In genomic region chr10:6667679-6668270, GRCh38 we compare ENCODE assay signal across 8 cellular contexts.
DNase-seq lines count a peak whose midpoint lies in the region; ATAC-seq, FAIRE-seq and TF ChIP-seq lines count a peak whose summit lies in the region.

No MANE protein-coding gene starts in this region.

- H4K20me1 ChIP-seq in Karpas-422 (ENCODE audit: insufficient read depth, low read depth, low read length): no peaks in the 10 kb centered on the region

- TF ChIP-seq CTCF in WTC11 (IDR thresholded peaks at IDR 0.05): 0 out of 2 replicates have a peak, but pooled peaks have one; percentile 23

- H3K4me3 ChIP-seq in Karpas-422 (ENCODE audit: low read length): no peak overlapping the region
- H3K4me3 ChIP-seq in small intestine (ENCODE audit: low read depth in 1 of 2, low read length in 2 of 2): no peak overlapping the region

- POLR2A ChIA-PET in WTC11 (lab: Charles Lee): no interaction called here

- CTCF ChIA-PET in WTC11 (lab: Charles Lee): interaction anchor here (0.6 to 2.6 kb wide), 26 partner anchors 8 to 450 kb away, joined by 3 to 17 read pairs (median 4); partner anchors contain the start of gene PRKCQ

- peak; percentile 81 for FAIRE-seq in frontal cortex (lab: Jason Lieb, UNC)
- FAIRE-seq in small intestine (lab: Jason Lieb, UNC): no peak

- H3K27ac Mint-ChIP-seq in WTC11: no peak overlapping the region

- peak; percentile 34 for DNase-seq in DMS 273 (lab: John Stamatoyannopoulos, UW; ENCODE audit: unreplicated experiment)
- DNase-seq in DMS 273 treated with DMSO at 0.1 percent for 48 hours (lab: John Stamatoyannopoulos, UW): no peak
- peak; percentile 62 for DNase-seq in Karpas-422
- peak; percentile 41 for DNase-seq in WTC11 (ENCODE audit: low spot score)
- peak in 1 of 2 donors; percentile 16 for DNase-seq in frontal cortex (ENCODE audit: low spot score in 2 of 2)
- DNase-seq in small intestine: peak; percentile 23
- no peak for DNase-seq in foreskin melanocyte
- DNase-seq in GM19238 (ENCODE audit: insufficient read length, low spot score): no peak

- no peaks in the 10 kb centered on the region for H3K27me3 Mint-ChIP-seq in WTC11 (ENCODE audit: low read depth)

- no peaks in the 10 kb centered on the region for H3K36me3 Mint-ChIP-seq in WTC11

- no peaks in the 10 kb centered on the region for H3K79me2 ChIP-seq in Karpas-422 (ENCODE audit: low read length)

- no peaks in the 10 kb centered on the region for H3K4me1 ChIP-seq in Karpas-422 (ENCODE audit: low read length)
- no peaks in the 10 kb centered on the region for H3K4me1 ChIP-seq in small intestine (ENCODE audit: control insufficient read depth in 2 of 2, insufficient read depth in 1 of 2, low read depth in 1 of 2, low read length in 1 of 2)

- H3K27me3 ChIP-seq in Karpas-422 (ENCODE audit: low read length) (no peaks in the 10 kb centered on the region), small intestine (ENCODE audit: control insufficient read depth in 2 of 2, insufficient read depth in 2 of 2, low read length in 2 of 2) (no peaks in the 10 kb centered on the region)

- peaks cover 4% of the 10 kb centered on the region for H3K4me1 Mint-ChIP-seq in WTC11

- 40 to 41% (median 41%) methylated on average over 10 of the region's 10 CpGs for WGBS in small intestine, 3 donors

- peaks cover 9% of the 10 kb centered on the region for H3K9me3 Mint-ChIP-seq in WTC11

- no peak overlapping the region for H2AFZ ChIP-seq in Karpas-422 (ENCODE audit: low read length)

- H3K9me2 ChIP-seq in Karpas-422 (replicated peaks; ENCODE audit: insufficient read depth, low read length): no peaks in the 10 kb centered on the region

- H3K27ac ChIP-seq in Karpas-422 (ENCODE audit: low read length) (no peak overlapping the region), small intestine (ENCODE audit: low read depth in 1 of 2, low read length in 1 of 2) (no peak overlapping the region)

- no peak overlapping the region for H3K4me3 Mint-ChIP-seq in WTC11

- H3K9ac ChIP-seq in Karpas-422 (ENCODE audit: low read length): no peak overlapping the region

- H3K36me3 ChIP-seq in Karpas-422 (ENCODE audit: insufficient read depth, low read length) (no peaks in the 10 kb centered on the region), small intestine (ENCODE audit: control insufficient read depth in 2 of 2, insufficient read depth in 2 of 2, low read length in 2 of 2) (no peaks in the 10 kb centered on the region)

- H3K4me2 ChIP-seq in Karpas-422 (ENCODE audit: low read depth, low read length, poor library complexity, severe bottlenecking): no peak overlapping the region

- ATAC-seq in WTC11: peak; percentile 74

- H3K9me3 ChIP-seq in Karpas-422 (ENCODE audit: low read length) (no peaks in the 10 kb centered on the region), small intestine (ENCODE audit: control insufficient read depth, low read depth) (no peaks in the 10 kb centered on the region)

TF ChIP-seq in WTC11, 78 proteins besides CTCF, POLR2A, EP300 and RAD21:
- no peak for TF ChIP-seq PRRX2 (CRISPR knock-in tag; IDR thresholded peaks at IDR 0.05)
- no peak for TF ChIP-seq NR1H2 (CRISPR knock-in tag; IDR thresholded peaks at IDR 0.05)
- TF ChIP-seq ATF6 (CRISPR knock-in tag; IDR thresholded peaks at IDR 0.05): no peak
- TF ChIP-seq GRHL2 (CRISPR knock-in tag; IDR thresholded peaks at IDR 0.05; ENCODE audit: insufficient replicate concordance, severe bottlenecking): no peak

Comparison
In these comparisons a context has a peak if more than half of its experiments do, and no peak if none do; other contexts are left out.
1. DNase-seq: peak in DMS 273 (single experiment), Karpas-422 (single experiment), WTC11 (single experiment) and small intestine (single experiment); none in DMS 273 treated with DMSO at 0.1 percent for 48 hours (single experiment), foreskin melanocyte (single experiment) and GM19238 (single experiment).